In the genomic region with DNA sequence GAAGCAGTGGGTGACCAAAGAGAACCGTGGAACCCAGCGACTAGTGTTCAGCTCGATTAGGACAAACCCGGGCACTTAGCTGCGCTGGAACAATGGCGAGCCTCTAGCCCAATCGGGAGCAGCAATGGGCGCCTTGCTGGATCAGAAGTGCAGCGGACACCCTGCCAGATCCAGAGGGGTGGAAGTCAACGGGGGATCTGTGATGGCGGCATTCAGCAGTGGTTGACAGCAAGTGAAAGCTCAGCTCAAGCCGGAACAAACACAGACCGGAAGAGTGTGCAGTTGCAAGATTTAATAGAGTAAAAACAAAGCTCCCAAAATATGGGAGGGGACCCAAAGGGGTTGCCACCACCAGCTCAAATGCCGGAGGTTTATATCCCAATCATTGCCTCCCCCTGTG, we compare ENCODE assay signal across 18 cellular contexts.
DNase-seq lines count a peak whose midpoint lies in the region; ATAC-seq, FAIRE-seq and TF ChIP-seq lines count a peak whose summit lies in the region.
"Had no signal": no experiment of that assay in that cellular context is flagged by ENCODE, and none has a peak within 500 bp of the region (broad histone marks: within the 10 kb centered on the region; RNA-seq: fewer than 3 reads in every experiment).

No MANE protein-coding gene starts in this region.

- H3K27me3 ChIP-seq in GM12878 (replicated peaks in 1 of 2; ENCODE audit: control insufficient read depth in 2 of 2, insufficient read depth in 2 of 2, low read length in 1 of 2), result no peaks in the 10 kb centered on the region

- TF ChIP-seq POLR2A in GM12878 (IDR thresholded peaks at IDR 0.05; ENCODE audit: low read depth, low read length), result no peak

- no peak overlapping the region for H3K27ac ChIP-seq in GM12878 (ENCODE audit: control insufficient read depth, insufficient read depth)
- no peak overlapping the region for H3K27ac ChIP-seq in RWPE1
- H3K27ac ChIP-seq: C4-2B, KMS-11 had no signal

- no peaks in the 10 kb centered on the region for H3K79me2 ChIP-seq in GM12878 (ENCODE audit: control insufficient read depth, insufficient read depth, low read length)

- WGBS in GM12878 (ENCODE audit: insufficient coverage, insufficient replicate concordance, low lambda C conversion rate, missing lambda C conversion rate), result 44% methylated on average over 14 of the region's 14 CpGs

- POLR2A ChIA-PET in GM12878 (lab: Charles Lee) (no interaction called here), RWPE1 (lab: Yijun Ruan, JAX; ENCODE audit: low non-redundant PET) (no interaction called here)

- H3K36me3 ChIP-seq in GM12878 (ENCODE audit: control insufficient read depth in 2 of 2, insufficient read depth in 2 of 2, low read length in 1 of 2), result no peaks in the 10 kb centered on the region

- no peak for TF ChIP-seq CTCF in LNCaP clone FGC (IDR thresholded peaks at IDR 0.05; ENCODE audit: control insufficient read depth, extremely low read depth, insufficient read depth)
- no peak for TF ChIP-seq CTCF in GM12878 (IDR thresholded peaks at IDR 0.05 in 2 of 3, conservative IDR thresholded peaks at IDR 0.05 in 1 of 3; ENCODE audit: control insufficient read depth in 2 of 3, extremely low read depth in 1 of 3, insufficient read depth in 1 of 3, low read depth in 3 of 3, low read length in 3 of 3)
- TF ChIP-seq CTCF in RWPE1 (conservative IDR thresholded peaks at IDR 0.05; ENCODE audit: low read depth), result no peak
- no peak for TF ChIP-seq CTCF in GM13977 (IDR thresholded peaks at IDR 0.05; ENCODE audit: extremely low read depth, insufficient read depth, missing control alignments)

- no peaks in the 10 kb centered on the region for H3K9me3 ChIP-seq in GM12878 (replicated peaks; ENCODE audit: control insufficient read depth, insufficient read depth, low read length)

- H3K9ac ChIP-seq in GM12878 (ENCODE audit: control insufficient read depth, insufficient read depth, low read length), result no peak overlapping the region
- H3K9ac ChIP-seq: KMS-11 had no signal

- H3K4me2 ChIP-seq in GM12878 (ENCODE audit: control insufficient read depth, insufficient read depth), result no peak overlapping the region
- H3K4me2 ChIP-seq: KMS-11 had no signal

- DNase-seq in DMS153 treated with DMSO at 0.1 percent for 48 hours (lab: John Stamatoyannopoulos, UW; ENCODE audit: unreplicated experiment) (peak; percentile 18), LNCaP clone FGC (ENCODE audit: low read depth) (no peak), NCI-H774 (lab: John Stamatoyannopoulos, UW) (peak; percentile 71), GM12878 (ENCODE audit: low read depth, low spot score) (no peak), RWPE1 (ENCODE audit: low spot score) (no peak), GM13977 (ENCODE audit: low spot score) (no peak), HuH-7 (ENCODE audit: low spot score) (no peak)
- DNase-seq: AML-193; NCI-H1694; NCI-H2107; NCI-H226; NK-92 treated with Interleukin-12 subunit alpha and Interleukin-12 subunit beta, amount 100 ng/mL, for 24 hours; SHP77 treated with DMSO at 0.1 percent for 48 hours; T-helper 1 cell; T-helper 9 cell had no signal

- intact Hi-C loops in GM12878 (cut with micrococcal nuclease; ENCODE audit: unreplicated experiment), result no loop called here

- no TSS peak for BruUV-seq in GM12878 (replicated peaks; lab: Mats Ljungman, UMichigan)

- no peak for TF ChIP-seq RAD21 in GM12878 (IDR thresholded peaks at IDR 0.05; ENCODE audit: insufficient read depth, low read depth, low read length)

- no peak overlapping the region for H2AFZ ChIP-seq in GM12878 (ENCODE audit: control insufficient read depth, low read depth, low read length)

- CTCF ChIA-PET in GM12878 (lab: Yijun Ruan, JAX), result no interaction called here
- CTCF ChIA-PET in RWPE1 (lab: Yijun Ruan, JAX), result interaction anchor here (0.6 kb wide), 1 partner anchor 224 kb away, joined by 4 read pairs; no protein-coding TSS in a partner anchor

- no peak for TF ChIP-seq EP300 in GM12878 (IDR thresholded peaks at IDR 0.05; ENCODE audit: borderline replicate concordance in 1 of 2, control insufficient read depth in 1 of 2, low read depth in 2 of 2, low read length in 2 of 2)

- FAIRE-seq in GM12878 (lab: Jason Lieb, UNC), result no peak
- FAIRE-seq: H54 had no signal

- in situ Hi-C loops in GM12878 (cut with MboI), result no loop called here
- in situ Hi-C loops in GM13977 (cut with MboI; ENCODE audit: low pct_unique_long_range_greater_than_20kb, low sequenced_read_pairs, unreplicated experiment), result no loop called here

- 0 out of 3 replicates have a peak, but pooled peaks have one; percentile 21 for ATAC-seq in GM12878

- H3K4me3 ChIP-seq in LNCaP clone FGC (ENCODE audit: low read depth, low read length) (peak overlapping the region; percentile 9; the same call in 1 of the 2 replicates), GM12878 (no peak overlapping the region)

- no peaks in the 10 kb centered on the region for H3K4me1 ChIP-seq in GM12878 (ENCODE audit: control insufficient read depth, insufficient read depth, low read length)

- SMC1A ChIA-PET in GM12878 (lab: Charles Lee; ENCODE audit: uncharacterized antibody, unreplicated experiment), result interaction anchor here (1.2 kb wide), 1 partner anchor 14 kb away, joined by 4 read pairs; no protein-coding TSS in a partner anchor

- H4K20me1 ChIP-seq in GM12878 (ENCODE audit: control insufficient read depth, insufficient read depth), result no peaks in the 10 kb centered on the region

- RAD21 ChIA-PET in GM12878 (lab: Charles Lee; ENCODE audit: unreplicated experiment), result no interaction called here

TF ChIP-seq in GM12878, 131 proteins besides CTCF, POLR2A, EP300 and RAD21 (continues in another document):
- TF ChIP-seq, protein P1, sequence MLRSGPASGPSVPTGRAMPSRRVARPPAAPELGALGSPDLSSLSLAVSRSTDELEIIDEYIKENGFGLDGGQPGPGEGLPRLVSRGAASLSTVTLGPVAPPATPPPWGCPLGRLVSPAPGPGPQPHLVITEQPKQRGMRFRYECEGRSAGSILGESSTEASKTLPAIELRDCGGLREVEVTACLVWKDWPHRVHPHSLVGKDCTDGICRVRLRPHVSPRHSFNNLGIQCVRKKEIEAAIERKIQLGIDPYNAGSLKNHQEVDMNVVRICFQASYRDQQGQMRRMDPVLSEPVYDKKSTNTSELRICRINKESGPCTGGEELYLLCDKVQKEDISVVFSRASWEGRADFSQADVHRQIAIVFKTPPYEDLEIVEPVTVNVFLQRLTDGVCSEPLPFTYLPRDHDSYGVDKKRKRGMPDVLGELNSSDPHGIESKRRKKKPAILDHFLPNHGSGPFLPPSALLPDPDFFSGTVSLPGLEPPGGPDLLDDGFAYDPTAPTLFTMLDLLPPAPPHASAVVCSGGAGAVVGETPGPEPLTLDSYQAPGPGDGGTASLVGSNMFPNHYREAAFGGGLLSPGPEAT (IDR thresholded peaks at IDR 0.05; ENCODE audit: low read depth), result no peak
- TF ChIP-seq, protein P2, sequence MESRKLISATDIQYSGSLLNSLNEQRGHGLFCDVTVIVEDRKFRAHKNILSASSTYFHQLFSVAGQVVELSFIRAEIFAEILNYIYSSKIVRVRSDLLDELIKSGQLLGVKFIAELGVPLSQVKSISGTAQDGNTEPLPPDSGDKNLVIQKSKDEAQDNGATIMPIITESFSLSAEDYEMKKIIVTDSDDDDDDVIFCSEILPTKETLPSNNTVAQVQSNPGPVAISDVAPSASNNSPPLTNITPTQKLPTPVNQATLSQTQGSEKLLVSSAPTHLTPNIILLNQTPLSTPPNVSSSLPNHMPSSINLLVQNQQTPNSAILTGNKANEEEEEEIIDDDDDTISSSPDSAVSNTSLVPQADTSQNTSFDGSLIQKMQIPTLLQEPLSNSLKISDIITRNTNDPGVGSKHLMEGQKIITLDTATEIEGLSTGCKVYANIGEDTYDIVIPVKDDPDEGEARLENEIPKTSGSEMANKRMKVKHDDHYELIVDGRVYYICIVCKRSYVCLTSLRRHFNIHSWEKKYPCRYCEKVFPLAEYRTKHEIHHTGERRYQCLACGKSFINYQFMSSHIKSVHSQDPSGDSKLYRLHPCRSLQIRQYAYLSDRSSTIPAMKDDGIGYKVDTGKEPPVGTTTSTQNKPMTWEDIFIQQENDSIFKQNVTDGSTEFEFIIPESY (IDR thresholded peaks at IDR 0.05), result no peak
- TF ChIP-seq TCF7 (IDR thresholded peaks at IDR 0.05; ENCODE audit: borderline replicate concordance) (no peak), ZBED1 (IDR thresholded peaks at IDR 0.05; ENCODE audit: borderline replicate concordance) (no peak)
- TF ChIP-seq, protein P3, sequence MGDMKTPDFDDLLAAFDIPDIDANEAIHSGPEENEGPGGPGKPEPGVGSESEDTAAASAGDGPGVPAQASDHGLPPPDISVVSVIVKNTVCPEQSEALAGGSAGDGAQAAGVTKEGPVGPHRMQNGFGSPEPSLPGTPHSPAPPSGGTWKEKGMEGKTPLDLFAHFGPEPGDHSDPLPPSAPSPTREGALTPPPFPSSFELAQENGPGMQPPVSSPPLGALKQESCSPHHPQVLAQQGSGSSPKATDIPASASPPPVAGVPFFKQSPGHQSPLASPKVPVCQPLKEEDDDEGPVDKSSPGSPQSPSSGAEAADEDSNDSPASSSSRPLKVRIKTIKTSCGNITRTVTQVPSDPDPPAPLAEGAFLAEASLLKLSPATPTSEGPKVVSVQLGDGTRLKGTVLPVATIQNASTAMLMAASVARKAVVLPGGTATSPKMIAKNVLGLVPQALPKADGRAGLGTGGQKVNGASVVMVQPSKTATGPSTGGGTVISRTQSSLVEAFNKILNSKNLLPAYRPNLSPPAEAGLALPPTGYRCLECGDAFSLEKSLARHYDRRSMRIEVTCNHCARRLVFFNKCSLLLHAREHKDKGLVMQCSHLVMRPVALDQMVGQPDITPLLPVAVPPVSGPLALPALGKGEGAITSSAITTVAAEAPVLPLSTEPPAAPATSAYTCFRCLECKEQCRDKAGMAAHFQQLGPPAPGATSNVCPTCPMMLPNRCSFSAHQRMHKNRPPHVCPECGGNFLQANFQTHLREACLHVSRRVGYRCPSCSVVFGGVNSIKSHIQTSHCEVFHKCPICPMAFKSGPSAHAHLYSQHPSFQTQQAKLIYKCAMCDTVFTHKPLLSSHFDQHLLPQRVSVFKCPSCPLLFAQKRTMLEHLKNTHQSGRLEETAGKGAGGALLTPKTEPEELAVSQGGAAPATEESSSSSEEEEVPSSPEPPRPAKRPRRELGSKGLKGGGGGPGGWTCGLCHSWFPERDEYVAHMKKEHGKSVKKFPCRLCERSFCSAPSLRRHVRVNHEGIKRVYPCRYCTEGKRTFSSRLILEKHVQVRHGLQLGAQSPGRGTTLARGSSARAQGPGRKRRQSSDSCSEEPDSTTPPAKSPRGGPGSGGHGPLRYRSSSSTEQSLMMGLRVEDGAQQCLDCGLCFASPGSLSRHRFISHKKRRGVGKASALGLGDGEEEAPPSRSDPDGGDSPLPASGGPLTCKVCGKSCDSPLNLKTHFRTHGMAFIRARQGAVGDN (IDR thresholded peaks at IDR 0.05), result no peak

Comparison
In these comparisons a context has a peak if more than half of its experiments do, and no peak if none do; other contexts are left out.
1. DNase-seq: peak in DMS153 treated with DMSO at 0.1 percent for 48 hours (single experiment) and NCI-H774 (single experiment); none in LNCaP clone FGC (single experiment), GM12878 (single experiment), RWPE1 (single experiment), GM13977 (single experiment) and HuH-7 (single experiment).